29 cellular contexts compared by ENCODE assay signal in genomic region chr3:41140242-41140641, GRCh38. TPM values are rescaled to one million over a fixed set of nuclear protein-coding genes. Genes with fewer than 3 reads are reported as not detected.
DNase-seq lines count a peak whose midpoint lies in the region; ATAC-seq, FAIRE-seq and TF ChIP-seq lines count a peak whose summit lies in the region.
"Had no signal": no experiment of that assay in that cellular context is flagged by ENCODE, and none has a peak within 500 bp of the region (broad histone marks: within the 10 kb centered on the region; RNA-seq: fewer than 3 reads in every experiment).

No MANE protein-coding gene starts in this region.

- no peak for TF ChIP-seq CTCF in GM23338 (conservative IDR thresholded peaks at IDR 0.05; ENCODE audit: low read depth in 2 of 2)
- no peak for TF ChIP-seq CTCF in H1 (IDR thresholded peaks at IDR 0.05; ENCODE audit: control extremely low read depth in 1 of 3, insufficient read depth in 1 of 3, low read depth in 1 of 3, low read length in 3 of 3)
- no peak for TF ChIP-seq CTCF in coronary artery (IDR thresholded peaks at IDR 0.05)
- TF ChIP-seq CTCF in adrenal gland (IDR thresholded peaks at IDR 0.05), result no peak

- no peaks in the 10 kb centered on the region for H3K23me2 ChIP-seq in H1 (ENCODE audit: low read depth, low read length)

- H4K91ac ChIP-seq in H1 (replicated peaks; ENCODE audit: insufficient read length, low read length) (no peak overlapping the region), trophoblast cell (ENCODE audit: low read depth, low read length) (peak overlapping the region; percentile 52)

- no peak overlapping the region for H3K27ac ChIP-seq in GM23338 (ENCODE audit: low read depth)
- no peak overlapping the region for H3K27ac ChIP-seq in H1 (ENCODE audit: low read depth, low read length)
- H3K27ac ChIP-seq in trophoblast cell (ENCODE audit: low read depth, low read length), result no peak overlapping the region
- no peak overlapping the region for H3K27ac ChIP-seq in coronary artery
- no peak overlapping the region for H3K27ac ChIP-seq in adrenal gland
- H3K27ac ChIP-seq: BLaER1 had no signal

- no peaks in the 10 kb centered on the region for H3F3A ChIP-seq in GM23338 (replicated peaks; ENCODE audit: low read depth)

- H3K23ac ChIP-seq in H1 (ENCODE audit: insufficient read length), result no peak overlapping the region
- H3K23ac ChIP-seq in trophoblast cell (ENCODE audit: low read length), result no peak overlapping the region

- H3K36me3 Mint-ChIP-seq in GM23338 (ENCODE audit: low read depth), result no peaks in the 10 kb centered on the region
- H3K36me3 Mint-ChIP-seq: CD14-positive monocyte; CD4-positive, CD25-positive, alpha-beta regulatory T cell; CD8-positive, alpha-beta memory T cell had no signal

- H2BK12ac ChIP-seq in H1 (ENCODE audit: low read depth, low read length) (no peak overlapping the region), trophoblast cell (ENCODE audit: low read length) (no peak overlapping the region)

- H3K79me2 ChIP-seq in GM23338 (replicated peaks; ENCODE audit: insufficient read depth), result no peaks in the 10 kb centered on the region
- H3K79me2 ChIP-seq in H1 (ENCODE audit: control insufficient read depth in 1 of 2, insufficient read depth in 2 of 2, low read length in 2 of 2), result no peaks in the 10 kb centered on the region
- no peaks in the 10 kb centered on the region for H3K79me2 ChIP-seq in trophoblast cell (ENCODE audit: control insufficient read depth, insufficient read depth, low read length, poor library complexity)

- H3K9me3 Mint-ChIP-seq in GM23338, result no peaks in the 10 kb centered on the region

- H3K9me2 ChIP-seq in GM23338 (ENCODE audit: insufficient read depth), result peaks cover 15% of the 10 kb centered on the region; the same call in 1 of the 2 replicates

- H4K20me1 ChIP-seq in GM23338 (replicated peaks; ENCODE audit: insufficient read depth) (no peaks in the 10 kb centered on the region), H1 (replicated peaks in 1 of 2; ENCODE audit: control insufficient read depth in 1 of 2, insufficient read depth in 2 of 2, low read length in 2 of 2) (no peaks in the 10 kb centered on the region)
- H4K20me1 ChIP-seq: BLaER1 had no signal

- 0 out of 2 replicates have a peak overlapping the region, but pooled peaks have one; percentile 1 for H2BK15ac ChIP-seq in H1 (ENCODE audit: low read length)

- H3K36me3 ChIP-seq in GM23338 (ENCODE audit: insufficient read depth) (no peaks in the 10 kb centered on the region), H1 (ENCODE audit: control insufficient read depth in 2 of 4, insufficient read depth in 4 of 4, low read length in 3 of 4) (no peaks in the 10 kb centered on the region), trophoblast cell (ENCODE audit: control insufficient read depth in 1 of 2, insufficient read depth in 2 of 2, low read length in 2 of 2) (no peaks in the 10 kb centered on the region), adrenal gland (replicated peaks in 1 of 2) (no peaks in the 10 kb centered on the region)
- H3K36me3 ChIP-seq: BE2C, BLaER1 had no signal

- peak; percentile 15 for DNase-seq in GM23338 (ENCODE audit: low spot score)
- peak; percentile 79 to 89 for DNase-seq in NCI-H526 (lab: John Stamatoyannopoulos, UW)
- no peak for DNase-seq in H1 (ENCODE audit: low read depth in 1 of 2, low spot score in 2 of 2)
- DNase-seq in trophoblast cell, result peak; percentile 43 to 80
- DNase-seq in stimulated activated CD4-positive, alpha-beta T cell treated with anti-CD3 and anti-CD28 coated beads, Interleukin-2, amount 100 ng/mL, for 48 hours, result no peak
- DNase-seq in coronary artery (ENCODE audit: low spot score), result no peak
- DNase-seq in adrenal gland, result no peak
- DNase-seq: 8988T; ACHN; BE2C; C1 segment of cervical spinal cord; CD4-positive, CD25-positive, alpha-beta regulatory T cell; CD8-positive, alpha-beta memory T cell; COR-L47; DMS 273 treated with DMSO at 0.1 percent for 48 hours; DMS153; DMS53; DMS79; DND-41; EL; GDM1 had no signal

- H2AFZ ChIP-seq in GM23338 (no peak overlapping the region), H1 (ENCODE audit: low read length) (no peak overlapping the region), trophoblast cell (ENCODE audit: insufficient read depth, low read length, poor library complexity) (no peak overlapping the region)

- H3K14ac ChIP-seq in H1 (ENCODE audit: insufficient read length) (no peak overlapping the region), trophoblast cell (ENCODE audit: low read length) (no peak overlapping the region)

- H3K27me3 ChIP-seq in GM23338 (ENCODE audit: insufficient read depth) (no peaks in the 10 kb centered on the region), H1 (replicated peaks in 1 of 4; ENCODE audit: control insufficient read depth in 3 of 4, extremely low read depth in 1 of 4, insufficient read depth in 3 of 4, low read length in 3 of 4) (no peaks in the 10 kb centered on the region), trophoblast cell (ENCODE audit: insufficient read depth, low read length) (no peaks in the 10 kb centered on the region), adrenal gland (no peaks in the 10 kb centered on the region)
- H3K27me3 ChIP-seq: BE2C, BLaER1 had no signal

- TF ChIP-seq RAD21 in H1 (IDR thresholded peaks at IDR 0.05 in 1 of 2, conservative IDR thresholded peaks at IDR 0.05 in 1 of 2; ENCODE audit: low read depth in 2 of 2, low read length in 2 of 2), result no peak

- no peak overlapping the region for H3K27ac Mint-ChIP-seq in GM23338
- H3K27ac Mint-ChIP-seq: CD4-positive, CD25-positive, alpha-beta regulatory T cell; CD8-positive, alpha-beta memory T cell had no signal

- FAIRE-seq in H1 (lab: Jason Lieb, UNC), result no peak
- FAIRE-seq: A204.1, GM12878, GM12892, GM18507, GM19239 had no signal

- TF ChIP-seq POLR2A in H1 (IDR thresholded peaks at IDR 0.05; ENCODE audit: control extremely low read depth in 1 of 2, low read depth in 2 of 2, low read length in 2 of 2), result no peak
- TF ChIP-seq POLR2A in adrenal gland (IDR thresholded peaks at IDR 0.05), result no peak

- no peak overlapping the region for H3K56ac ChIP-seq in H1 (replicated peaks; ENCODE audit: insufficient read length, low read depth, low read length)

- H3K18ac ChIP-seq in H1 (ENCODE audit: extremely low read depth, low read length), result no peak overlapping the region
- H3K18ac ChIP-seq in trophoblast cell (ENCODE audit: low read length), result no peak overlapping the region

- H3K4ac ChIP-seq in H1 (replicated peaks; ENCODE audit: insufficient read length, low read depth, low read length) (no peak overlapping the region), trophoblast cell (ENCODE audit: low read depth, low read length) (no peak overlapping the region)

- H3K4me3 Mint-ChIP-seq in GM23338, result no peak overlapping the region
- H3K4me3 Mint-ChIP-seq: CD4-positive, alpha-beta memory T cell; CD4-positive, CD25-positive, alpha-beta regulatory T cell; CD8-positive, alpha-beta memory T cell had no signal

- H3K9me3 ChIP-seq in H1 (ENCODE audit: insufficient read depth in 2 of 2, low read depth in 1 of 2, low read length in 1 of 2) (no peaks in the 10 kb centered on the region), trophoblast cell (ENCODE audit: insufficient read depth, low read depth, low read length) (no peaks in the 10 kb centered on the region), adrenal gland (replicated peaks in 1 of 3) (no peaks in the 10 kb centered on the region)
- H3K9me3 ChIP-seq: BE2C, BLaER1 had no signal

- H3K4me3 ChIP-seq in GM23338 (no peak overlapping the region), H1 (ENCODE audit: extremely low read depth in 1 of 4, insufficient read depth in 2 of 4, low read depth in 3 of 4, low read length in 4 of 4) (no peak overlapping the region), trophoblast cell (ENCODE audit: low read depth, low read length) (no peak overlapping the region), coronary artery (no peak overlapping the region), adrenal gland (no peak overlapping the region)
- H3K4me3 ChIP-seq: BLaER1, GM12878 had no signal

- H3K4me2 ChIP-seq in GM23338 (no peak overlapping the region), H1 (ENCODE audit: insufficient read depth in 1 of 2, low read depth in 2 of 2, low read length in 2 of 2) (no peak overlapping the region), trophoblast cell (ENCODE audit: low read length) (no peak overlapping the region)
- H3K4me2 ChIP-seq: BLaER1 had no signal

- POLR2A ChIA-PET in H1 (lab: Charles Lee; ENCODE audit: partially characterized antibody), result interaction anchor here (1.1 to 3.2 kb wide), 2 partner anchors 11 to 59 kb away, joined by 3 to 11 read pairs; partner anchors contain the start of gene CTNNB1

- H2AK5ac ChIP-seq in H1 (ENCODE audit: low read depth, low read length) (no peak overlapping the region), trophoblast cell (ENCODE audit: low read length) (no peak overlapping the region)

- H3K79me1 ChIP-seq in H1 (ENCODE audit: low read depth, low read length), result no peaks in the 10 kb centered on the region
- peaks cover 13% of the 10 kb centered on the region for H3K79me1 ChIP-seq in trophoblast cell (ENCODE audit: low read length)

- H2BK20ac ChIP-seq in H1 (ENCODE audit: low read length), result 0 out of 2 replicates have a peak overlapping the region, but pooled peaks have one; percentile 3

- WGBS in H1 (ENCODE audit: extremely low coverage in 1 of 2, insufficient coverage in 1 of 2, insufficient read length in 1 of 2, insufficient replicate concordance in 2 of 2, low coverage in 1 of 2, low lambda C conversion rate in 2 of 2, missing lambda C conversion rate in 1 of 2), 2 experiments, result 80% methylated on average over 3 of the region's 3 CpGs; no CpG with 5 or more reads in 1 of the 2 experiments
- WGBS in trophoblast cell (ENCODE audit: extremely low coverage, insufficient coverage, insufficient read length), result no CpG with 5 or more reads among the region's 3 CpGs
- WGBS in adrenal gland, 4 donors, result 67 to 73% (median 70%) methylated on average over 3 of the region's 3 CpGs

- H2BK120ac ChIP-seq in H1 (replicated peaks; ENCODE audit: low read depth, low read length) (no peak overlapping the region), trophoblast cell (ENCODE audit: insufficient read depth, low read length, poor library complexity) (no peak overlapping the region)

- intact Hi-C loops in adrenal gland (cut with DNase I), result no loop called here

- H3K4me1 Mint-ChIP-seq in GM23338, result peaks cover 6% of the 10 kb centered on the region; the same call in 2 of the 3 replicates
- H3K4me1 Mint-ChIP-seq: CD4-positive, CD25-positive, alpha-beta regulatory T cell had no signal

- CTCF ChIA-PET in H1 (lab: Charles Lee; ENCODE audit: partially characterized antibody), result interaction anchor here (1.6 kb wide), 1 partner anchor 32 kb away, joined by 3 read pairs; no protein-coding TSS in a partner anchor

- H4K5ac ChIP-seq in H1 (ENCODE audit: insufficient read length, low read depth, low read length), result no peak overlapping the region

- H3K9ac ChIP-seq in H1 (replicated peaks in 1 of 4; ENCODE audit: extremely low read depth in 1 of 4, low read depth in 3 of 4, low read length in 3 of 4), result no peak overlapping the region
- no peak overlapping the region for H3K9ac ChIP-seq in trophoblast cell (ENCODE audit: low read length)
- H3K9ac ChIP-seq: BLaER1 had no signal

- no peak for TF ChIP-seq EP300 in H1 (IDR thresholded peaks at IDR 0.05; ENCODE audit: borderline replicate concordance in 1 of 2, low read depth in 2 of 2, low read length in 2 of 2)

- H4K8ac ChIP-seq in H1 (ENCODE audit: extremely low read depth, insufficient read depth, low read length), result no peak overlapping the region; the same call in 1 of the 2 replicates
- H4K8ac ChIP-seq in trophoblast cell (ENCODE audit: low read depth, low read length), result no peak overlapping the region

- no peaks in the 10 kb centered on the region for H3K4me1 ChIP-seq in GM23338 (ENCODE audit: insufficient read depth)
- no peaks in the 10 kb centered on the region for H3K4me1 ChIP-seq in H1 (replicated peaks in 1 of 4; ENCODE audit: control insufficient read depth in 3 of 4, insufficient read depth in 4 of 4, low read length in 3 of 4)
- peaks cover 19 to 33% of the 10 kb centered on the region in 2 experiments for H3K4me1 ChIP-seq in trophoblast cell (ENCODE audit: control insufficient read depth in 1 of 2, insufficient read depth in 2 of 2, low read length in 2 of 2)
- no peaks in the 10 kb centered on the region for H3K4me1 ChIP-seq in adrenal gland (replicated peaks in 1 of 2)
- H3K4me1 ChIP-seq: BE2C had no signal

- no peak for ATAC-seq in GM23338
- ATAC-seq: GM12878 had no signal

- no peak overlapping the region for H2BK5ac ChIP-seq in H1 (ENCODE audit: low read depth, low read length)
- H2BK5ac ChIP-seq in trophoblast cell (ENCODE audit: low read depth, low read length, poor library complexity), result no peak overlapping the region

- H4K12ac ChIP-seq in trophoblast cell (ENCODE audit: low read depth, low read length), result no peak overlapping the region

- H3K27me3 Mint-ChIP-seq in GM23338 (ENCODE audit: insufficient read depth, low read depth, poor library complexity), result peaks cover 2% of the 10 kb centered on the region

RNA-seq across cellular contexts. Expression of gene CTNNB1, which starts 59.1 kb away (rescaled TPM):
- 558 and 566 TPM in 2 replicates for total RNA-seq in GM23338 (2014; rRNA removed; shearing (Covaris generic))
- 84.3 and 89.4 TPM in 2 replicates for polyA plus RNA-seq in GM23338 (2016; fragmentation: Nextera tagmentation; extraction: Ambion mirVana)
- total RNA-seq in H1 (2021; fragmentation: NEBNext Ultra II Directional; extraction: Animal tissue kit (Norgen Biotek cat#: 25700)), result 325 and 356 TPM in 2 replicates
- 535 and 579 TPM in 2 replicates for polyA plus RNA-seq in H1 (2011; rRNA removed)
- polyA plus RNA-seq in H1 (2011; cell fraction: cytosol; rRNA removed), result 483 TPM
- polyA plus RNA-seq in H1 (2011; cell fraction: nucleus; rRNA removed), result 934 TPM
- 373 to 437 TPM (median 415 TPM) in 4 replicates for polyA plus RNA-seq in H1 (2012, experiment 1 of 2)
- 27.8 TPM for polyA plus RNA-seq in H1 (2012, experiment 2 of 2)
- polyA plus RNA-seq in H1 (2013, experiment 1 of 2), result 345 TPM
- 328 TPM for polyA plus RNA-seq in H1 (2013, experiment 2 of 2)
- 2,973 and 3,699 TPM in 2 replicates for polyA minus RNA-seq in H1 (2011; rRNA and poly(A)+ RNA removed)
- polyA minus RNA-seq in H1 (2011; cell fraction: cytosol; rRNA and poly(A)+ RNA removed), result 574 TPM
- polyA minus RNA-seq in H1 (2011; cell fraction: nucleus; rRNA and poly(A)+ RNA removed), result 651 TPM
- 1,013 and 1,027 TPM in 2 replicates for polyA plus RNA-seq in trophoblast cell (2013)
- total RNA-seq in adrenal gland, result 100 to 1,000 TPM; 313 to 868 (median 430) TPM
- polyA plus RNA-seq in adrenal gland, result 100 to 1,000 TPM in 2 of 3 donors, 10 to 100 TPM in 1; 52.3 to 384 (median 101) TPM

Comparison
In these comparisons a context has a peak if more than half of its experiments do, and no peak if none do; other contexts are left out.
1. DNase-seq: peak in GM23338 (single experiment), NCI-H526 (2 of 2) and trophoblast cell (2 of 2); none in H1 (0 of 2), stimulated activated CD4-positive, alpha-beta T cell treated with anti-CD3 and anti-CD28 coated beads, Interleukin-2, amount 100 ng/mL, for 48 hours (0 of 2), coronary artery (single experiment) and adrenal gland (0 of 7).